Comparison of ENCODE assay signal across 17 cellular contexts in the genomic region with DNA sequence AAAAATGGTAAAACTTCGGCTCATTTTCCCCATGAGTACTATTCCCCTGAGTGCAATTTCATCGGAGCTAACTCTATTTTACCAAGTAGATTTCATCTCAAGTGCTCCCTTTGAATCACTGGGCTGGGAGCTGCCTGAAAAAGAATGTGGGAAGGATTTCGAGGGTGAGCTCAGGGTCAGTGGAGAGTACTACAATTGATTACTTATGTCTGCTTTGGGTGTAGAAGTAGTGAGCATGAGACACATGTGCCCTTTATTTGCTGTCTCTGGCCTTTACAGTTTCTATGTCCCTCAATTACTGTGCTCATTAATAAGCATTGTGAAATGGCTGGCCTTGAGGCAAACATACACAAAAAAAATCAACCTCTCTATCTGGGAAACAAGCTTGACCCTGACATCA.
"Had no signal": no experiment of that assay in that cellular context is flagged by ENCODE, and none has a peak within 500 bp of the region (broad histone marks: within the 10 kb centered on the region; RNA-seq: fewer than 3 reads in every experiment).

No MANE protein-coding gene starts in this region.

- DNase-seq: activated naive CD4-positive, alpha-beta T cell treated with anti-CD3 and anti-CD28 coated beads, Interleukin-2, amount 50 U/mL, for 16 hours; activated T-cell treated with anti-CD3 and anti-CD28 coated beads, Interleukin-2, amount 50 U/mL, for 1 hour; central memory CD4-positive, alpha-beta T cell; cortex of kidney; effector CD8-positive, alpha-beta T cell; mammary epithelial cell; mucosa of descending colon; occipital lobe; psoas muscle; sigmoid colon; stimulated activated CD4-positive, alpha-beta T cell treated with anti-CD3 and anti-CD28 coated beads, Interleukin-12 subunit alpha, Interleukin-12 subunit beta, amount 100 ng/mL, for 4 hours; stimulated activated naive CD4-positive, alpha-beta T cell treated with Interleukin-2 at 50 U/mL for 16 hours; upper lobe of left lung had no signal

- H3K9me3 ChIP-seq: mucosa of descending colon, psoas muscle, sigmoid colon, suprapubic skin, upper lobe of left lung had no signal

- H3K27me3 ChIP-seq: sigmoid colon, suprapubic skin, upper lobe of left lung had no signal

- H3K36me3 ChIP-seq: sigmoid colon, suprapubic skin, upper lobe of left lung had no signal

- H3K4me3 ChIP-seq: mucosa of descending colon, psoas muscle, sigmoid colon, suprapubic skin, upper lobe of left lung had no signal

- H3K27ac ChIP-seq: epithelial cell of prostate, psoas muscle, sigmoid colon, suprapubic skin, upper lobe of left lung had no signal

- H3K4me1 ChIP-seq: psoas muscle, sigmoid colon, suprapubic skin had no signal

- ATAC-seq: activated CD4-positive, CD25-positive, alpha-beta regulatory T cell treated with anti-CD3 and anti-CD28 coated beads, Interleukin-2, amount 50 U/mL, for 24 hours; mucosa of descending colon; natural killer cell treated with Interleukin-12 subunit alpha and Interleukin-12 subunit beta and Interleukin-15 and Interleukin-18, amount 100 ng/mL, for 72 hours; psoas muscle had no signal
